ENCODE assay signal across 8 cellular contexts in genomic region chr1:149844096-149844495, GRCh38. TPM values are rescaled to one million over a fixed set of nuclear protein-coding genes. Genes with fewer than 3 reads are reported as not detected.
DNase-seq lines count a peak whose midpoint lies in the region; ATAC-seq and TF ChIP-seq lines count a peak whose summit lies in the region.

No MANE protein-coding gene starts in this region.

- TF ChIP-seq CTCF in esophagus muscularis mucosa (IDR thresholded peaks at IDR 0.05) (no peak), prostate gland (IDR thresholded peaks at IDR 0.05) (no peak)

- TF ChIP-seq POLR2A in esophagus muscularis mucosa (IDR thresholded peaks at IDR 0.05; ENCODE audit: low read depth) (no peak), prostate gland (IDR thresholded peaks at IDR 0.05) (no peak)

- TF ChIP-seq EP300 in esophagus muscularis mucosa (IDR thresholded peaks at IDR 0.05) = no peak

- H3K36me3 ChIP-seq in esophagus muscularis mucosa (peaks cover 0 to 4% (median 0%) of the 10 kb centered on the region in 4 donors), prostate gland (no peaks in the 10 kb centered on the region)

- 44% methylated on average over 3 of the region's 3 CpGs for WGBS in esophagus muscularis mucosa
- 37% methylated on average over 3 of the region's 3 CpGs for WGBS in prostate gland

- intact Hi-C loops in esophagus muscularis mucosa (cut with DNase I) = no loop called here
- intact Hi-C loops in prostate gland (cut with DNase I) = no loop called here

- no peaks in the 10 kb centered on the region for H3K27me3 ChIP-seq in esophagus muscularis mucosa
- H3K27me3 ChIP-seq in prostate gland (replicated peaks; ENCODE audit: insufficient read depth) = no peaks in the 10 kb centered on the region

- H3K9me3 ChIP-seq in esophagus muscularis mucosa (no peaks in the 10 kb centered on the region), prostate gland (no peaks in the 10 kb centered on the region)

- H3K4me3 ChIP-seq in esophagus muscularis mucosa (peak overlapping the region in 3 of 4 donors; percentile 57 to 64 (median 59)), prostate gland (peak overlapping the region; percentile 32 to 46)

- DNase-seq in activated CD4-positive, CD25-positive, alpha-beta regulatory T cell treated with anti-CD3 and anti-CD28 coated beads, Interleukin-2, amount 50 U/mL, for 72 hours = no peak
- DNase-seq in SW480 (ENCODE audit: low spot score) = peak; percentile 47
- no peak for DNase-seq in esophagus muscularis mucosa (ENCODE audit: extremely low spot score)
- peak; percentile 4 for DNase-seq in prostate gland (ENCODE audit: low spot score)
- no peak for DNase-seq in stimulated activated naive CD4-positive, alpha-beta T cell treated with Interleukin-2 at 50 U/mL for 16 hours (lab: John Stamatoyannopoulos, UW)

- H3K27ac ChIP-seq in esophagus muscularis mucosa (replicated peaks in 1 of 4) (peak overlapping the region in 2 of 4 donors; percentile 82 to 85), prostate gland (peak overlapping the region; percentile 72 to 87)

- H3K4me1 ChIP-seq in esophagus muscularis mucosa = peaks cover 21 to 39% (median 37%) of the 10 kb centered on the region in 4 donors
- H3K4me1 ChIP-seq in prostate gland (replicated peaks) = peaks cover 3% of the 10 kb centered on the region

- ATAC-seq in activated CD4-positive, CD25-positive, alpha-beta regulatory T cell treated with anti-CD3 and anti-CD28 coated beads, Interleukin-2, amount 50 U/mL, for 24 hours = peak; percentile 19 to 33
- ATAC-seq in GM21528 (IDR thresholded peaks at IDR 0.05; ENCODE audit: low FRiP score, unreplicated experiment) = no peak
- no peak for ATAC-seq in HG03139 (IDR thresholded peaks at IDR 0.05; ENCODE audit: unreplicated experiment)

RNA-seq across cellular contexts. Expression of gene BOLA1, which starts 55.3 kb away (rescaled TPM):
- total RNA-seq in esophagus muscularis mucosa = 10 to 100 TPM; 31.1 to 45.8 (median 41.6) TPM
- 10 to 100 TPM; 37.8 to 40.6 TPM for total RNA-seq in prostate gland

Comparison
In these comparisons a context has a peak if more than half of its experiments do, and no peak if none do; other contexts are left out.
1. ATAC-seq: peak in activated CD4-positive, CD25-positive, alpha-beta regulatory T cell treated with anti-CD3 and anti-CD28 coated beads, Interleukin-2, amount 50 U/mL, for 24 hours (2 of 2); none in GM21528 (single experiment) and HG03139 (single experiment).
2. DNase-seq: peak in SW480 (single experiment) and prostate gland (single experiment); none in activated CD4-positive, CD25-positive, alpha-beta regulatory T cell treated with anti-CD3 and anti-CD28 coated beads, Interleukin-2, amount 50 U/mL, for 72 hours (single experiment), esophagus muscularis mucosa (single experiment) and stimulated activated naive CD4-positive, alpha-beta T cell treated with Interleukin-2 at 50 U/mL for 16 hours (single experiment).